In the genomic region with DNA sequence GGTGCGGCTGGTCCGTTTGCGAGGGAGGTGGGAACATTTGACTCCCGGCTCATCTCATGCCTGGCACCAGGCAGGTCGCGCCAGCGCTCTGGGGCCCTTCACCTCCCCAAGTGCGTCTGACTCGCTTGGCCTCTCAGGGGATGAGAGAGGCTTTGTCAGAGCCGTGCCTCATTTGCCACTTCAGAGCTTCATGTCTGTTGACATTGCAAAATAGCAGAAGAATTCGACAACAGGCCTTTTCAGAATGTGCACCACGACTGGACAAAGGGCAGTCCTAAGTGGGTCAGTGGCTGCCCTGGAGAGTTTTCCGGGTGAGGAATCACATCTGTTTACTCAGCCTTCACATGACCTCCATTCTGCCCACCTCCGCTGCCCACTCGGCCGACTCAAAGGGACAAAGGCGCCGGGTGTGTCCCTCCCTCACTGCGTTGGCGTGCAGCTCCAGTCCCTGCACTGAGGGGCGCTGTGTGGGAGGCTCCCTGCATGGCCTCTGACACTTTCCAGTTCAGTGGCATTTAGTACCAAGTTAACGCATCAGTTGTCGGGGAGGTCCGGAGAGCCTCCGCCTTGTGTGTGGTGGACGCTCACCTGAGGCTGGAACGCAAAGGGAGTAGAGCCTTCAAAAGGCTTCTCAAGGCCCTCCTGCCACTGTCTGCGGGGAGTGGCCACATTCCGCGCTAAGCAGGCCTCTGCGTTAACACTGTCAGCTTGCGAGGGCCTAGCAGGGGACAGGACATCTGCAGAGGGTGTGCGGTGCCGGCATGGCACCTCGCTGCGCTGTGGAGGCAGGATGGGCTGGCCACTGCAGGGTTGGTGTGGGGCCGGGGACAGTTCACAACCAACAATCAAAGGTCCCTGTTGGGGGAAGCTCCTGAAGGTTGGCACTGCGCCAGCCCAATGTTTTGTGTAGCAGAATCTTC, we compare ENCODE assay signal across 1 cellular context.
TF ChIP-seq lines count a peak whose summit lies in the region.

No MANE protein-coding gene starts in this region.

TF ChIP-seq in HepG2, 621 proteins besides CTCF, POLR2A, EP300 and RAD21 (continued from another document and continues in another):
- TF ChIP-seq, protein P1, sequence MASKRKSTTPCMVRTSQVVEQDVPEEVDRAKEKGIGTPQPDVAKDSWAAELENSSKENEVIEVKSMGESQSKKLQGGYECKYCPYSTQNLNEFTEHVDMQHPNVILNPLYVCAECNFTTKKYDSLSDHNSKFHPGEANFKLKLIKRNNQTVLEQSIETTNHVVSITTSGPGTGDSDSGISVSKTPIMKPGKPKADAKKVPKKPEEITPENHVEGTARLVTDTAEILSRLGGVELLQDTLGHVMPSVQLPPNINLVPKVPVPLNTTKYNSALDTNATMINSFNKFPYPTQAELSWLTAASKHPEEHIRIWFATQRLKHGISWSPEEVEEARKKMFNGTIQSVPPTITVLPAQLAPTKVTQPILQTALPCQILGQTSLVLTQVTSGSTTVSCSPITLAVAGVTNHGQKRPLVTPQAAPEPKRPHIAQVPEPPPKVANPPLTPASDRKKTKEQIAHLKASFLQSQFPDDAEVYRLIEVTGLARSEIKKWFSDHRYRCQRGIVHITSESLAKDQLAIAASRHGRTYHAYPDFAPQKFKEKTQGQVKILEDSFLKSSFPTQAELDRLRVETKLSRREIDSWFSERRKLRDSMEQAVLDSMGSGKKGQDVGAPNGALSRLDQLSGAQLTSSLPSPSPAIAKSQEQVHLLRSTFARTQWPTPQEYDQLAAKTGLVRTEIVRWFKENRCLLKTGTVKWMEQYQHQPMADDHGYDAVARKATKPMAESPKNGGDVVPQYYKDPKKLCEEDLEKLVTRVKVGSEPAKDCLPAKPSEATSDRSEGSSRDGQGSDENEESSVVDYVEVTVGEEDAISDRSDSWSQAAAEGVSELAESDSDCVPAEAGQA (IDR thresholded peaks at IDR 0.05; ENCODE audit: low read depth) = no peak; the same call in 1 of the 2 replicates
- TF ChIP-seq, protein P1 (CRISPR knock-in tag; IDR thresholded peaks at IDR 0.05; ENCODE audit: borderline replicate concordance) = no peak
- peak; percentile 89 for TF ChIP-seq RCOR2 (CRISPR knock-in tag; IDR thresholded peaks at IDR 0.05)
- TF ChIP-seq ZNF720 (CRISPR knock-in tag; IDR thresholded peaks at IDR 0.05) = no peak
- peak; percentile 80; the same call in 1 of the 2 replicates for TF ChIP-seq NR2C2 (CRISPR knock-in tag; IDR thresholded peaks at IDR 0.05; ENCODE audit: borderline replicate concordance)
- no peak for TF ChIP-seq ZBTB21 (CRISPR knock-in tag; IDR thresholded peaks at IDR 0.05)
- TF ChIP-seq, protein P2, sequence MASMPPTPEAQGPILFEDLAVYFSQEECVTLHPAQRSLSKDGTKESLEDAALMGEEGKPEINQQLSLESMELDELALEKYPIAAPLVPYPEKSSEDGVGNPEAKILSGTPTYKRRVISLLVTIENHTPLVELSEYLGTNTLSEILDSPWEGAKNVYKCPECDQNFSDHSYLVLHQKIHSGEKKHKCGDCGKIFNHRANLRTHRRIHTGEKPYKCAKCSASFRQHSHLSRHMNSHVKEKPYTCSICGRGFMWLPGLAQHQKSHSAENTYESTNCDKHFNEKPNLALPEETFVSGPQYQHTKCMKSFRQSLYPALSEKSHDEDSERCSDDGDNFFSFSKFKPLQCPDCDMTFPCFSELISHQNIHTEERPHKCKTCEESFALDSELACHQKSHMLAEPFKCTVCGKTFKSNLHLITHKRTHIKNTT (CRISPR knock-in tag; IDR thresholded peaks at IDR 0.05) = no peak
- TF ChIP-seq, protein P3, sequence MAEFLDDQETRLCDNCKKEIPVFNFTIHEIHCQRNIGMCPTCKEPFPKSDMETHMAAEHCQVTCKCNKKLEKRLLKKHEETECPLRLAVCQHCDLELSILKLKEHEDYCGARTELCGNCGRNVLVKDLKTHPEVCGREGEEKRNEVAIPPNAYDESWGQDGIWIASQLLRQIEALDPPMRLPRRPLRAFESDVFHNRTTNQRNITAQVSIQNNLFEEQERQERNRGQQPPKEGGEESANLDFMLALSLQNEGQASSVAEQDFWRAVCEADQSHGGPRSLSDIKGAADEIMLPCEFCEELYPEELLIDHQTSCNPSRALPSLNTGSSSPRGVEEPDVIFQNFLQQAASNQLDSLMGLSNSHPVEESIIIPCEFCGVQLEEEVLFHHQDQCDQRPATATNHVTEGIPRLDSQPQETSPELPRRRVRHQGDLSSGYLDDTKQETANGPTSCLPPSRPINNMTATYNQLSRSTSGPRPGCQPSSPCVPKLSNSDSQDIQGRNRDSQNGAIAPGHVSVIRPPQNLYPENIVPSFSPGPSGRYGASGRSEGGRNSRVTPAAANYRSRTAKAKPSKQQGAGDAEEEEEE (CRISPR knock-in tag; IDR thresholded peaks at IDR 0.05; ENCODE audit: borderline replicate concordance) = no peak
- no peak for TF ChIP-seq DNMT1 (CRISPR knock-in tag; IDR thresholded peaks at IDR 0.05)
- TF ChIP-seq HNRNPLL (IDR thresholded peaks at IDR 0.05; ENCODE audit: low read depth, low read length, poor library complexity, severe bottlenecking) = peak; percentile 88
- peak; percentile 52; the same call in 1 of the 2 replicates for TF ChIP-seq EED (CRISPR knock-in tag; IDR thresholded peaks at IDR 0.05)
- TF ChIP-seq JUNB (CRISPR knock-in tag; IDR thresholded peaks at IDR 0.05; ENCODE audit: borderline replicate concordance) = no peak
- TF ChIP-seq, protein P4, sequence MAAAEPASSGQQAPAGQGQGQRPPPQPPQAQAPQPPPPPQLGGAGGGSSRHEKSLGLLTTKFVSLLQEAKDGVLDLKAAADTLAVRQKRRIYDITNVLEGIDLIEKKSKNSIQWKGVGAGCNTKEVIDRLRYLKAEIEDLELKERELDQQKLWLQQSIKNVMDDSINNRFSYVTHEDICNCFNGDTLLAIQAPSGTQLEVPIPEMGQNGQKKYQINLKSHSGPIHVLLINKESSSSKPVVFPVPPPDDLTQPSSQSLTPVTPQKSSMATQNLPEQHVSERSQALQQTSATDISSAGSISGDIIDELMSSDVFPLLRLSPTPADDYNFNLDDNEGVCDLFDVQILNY (CRISPR knock-in tag; conservative IDR thresholded peaks at IDR 0.05) = no peak
- TF ChIP-seq, protein P5, sequence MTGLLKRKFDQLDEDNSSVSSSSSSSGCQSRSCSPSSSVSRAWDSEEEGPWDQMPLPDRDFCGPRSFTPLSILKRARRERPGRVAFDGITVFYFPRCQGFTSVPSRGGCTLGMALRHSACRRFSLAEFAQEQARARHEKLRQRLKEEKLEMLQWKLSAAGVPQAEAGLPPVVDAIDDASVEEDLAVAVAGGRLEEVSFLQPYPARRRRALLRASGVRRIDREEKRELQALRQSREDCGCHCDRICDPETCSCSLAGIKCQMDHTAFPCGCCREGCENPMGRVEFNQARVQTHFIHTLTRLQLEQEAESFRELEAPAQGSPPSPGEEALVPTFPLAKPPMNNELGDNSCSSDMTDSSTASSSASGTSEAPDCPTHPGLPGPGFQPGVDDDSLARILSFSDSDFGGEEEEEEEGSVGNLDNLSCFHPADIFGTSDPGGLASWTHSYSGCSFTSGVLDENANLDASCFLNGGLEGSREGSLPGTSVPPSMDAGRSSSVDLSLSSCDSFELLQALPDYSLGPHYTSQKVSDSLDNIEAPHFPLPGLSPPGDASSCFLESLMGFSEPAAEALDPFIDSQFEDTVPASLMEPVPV (CRISPR knock-in tag; IDR thresholded peaks at IDR 0.05) = no peak
- TF ChIP-seq FLYWCH1 (CRISPR knock-in tag; IDR thresholded peaks at IDR 0.05) = no peak
- TF ChIP-seq ZSCAN12 (CRISPR knock-in tag; IDR thresholded peaks at IDR 0.05) = no peak
- no peak; the same call in 1 of the 2 replicates for TF ChIP-seq ZNF205 (CRISPR knock-in tag; IDR thresholded peaks at IDR 0.05)
- peak; percentile 85 for TF ChIP-seq PPARG (CRISPR knock-in tag; conservative IDR thresholded peaks at IDR 0.05)
- peak; percentile 98 for TF ChIP-seq HMG20A (CRISPR knock-in tag; IDR thresholded peaks at IDR 0.05; ENCODE audit: borderline replicate concordance)
- TF ChIP-seq, protein P6, sequence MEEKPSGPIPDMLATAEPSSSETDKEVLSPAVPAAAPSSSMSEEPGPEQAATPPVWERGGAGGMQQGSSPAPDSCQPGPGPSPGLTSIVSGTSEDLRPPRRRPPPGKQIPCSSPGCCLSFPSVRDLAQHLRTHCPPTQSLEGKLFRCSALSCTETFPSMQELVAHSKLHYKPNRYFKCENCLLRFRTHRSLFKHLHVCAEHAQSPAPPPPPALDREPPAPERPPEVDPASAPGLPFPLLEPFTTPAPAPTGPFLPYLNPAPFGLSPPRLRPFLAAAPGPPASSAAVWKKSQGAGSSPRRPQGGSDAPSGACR (CRISPR knock-in tag; IDR thresholded peaks at IDR 0.05) = peak; percentile 98
- TF ChIP-seq, protein P7, sequence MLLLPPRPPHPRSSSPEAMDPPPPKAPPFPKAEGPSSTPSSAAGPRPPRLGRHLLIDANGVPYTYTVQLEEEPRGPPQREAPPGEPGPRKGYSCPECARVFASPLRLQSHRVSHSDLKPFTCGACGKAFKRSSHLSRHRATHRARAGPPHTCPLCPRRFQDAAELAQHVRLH (CRISPR knock-in tag; IDR thresholded peaks at IDR 0.05; ENCODE audit: borderline replicate concordance, low read depth) = peak; percentile 30; the same call in 1 of the 2 replicates
- TF ChIP-seq, protein P8, sequence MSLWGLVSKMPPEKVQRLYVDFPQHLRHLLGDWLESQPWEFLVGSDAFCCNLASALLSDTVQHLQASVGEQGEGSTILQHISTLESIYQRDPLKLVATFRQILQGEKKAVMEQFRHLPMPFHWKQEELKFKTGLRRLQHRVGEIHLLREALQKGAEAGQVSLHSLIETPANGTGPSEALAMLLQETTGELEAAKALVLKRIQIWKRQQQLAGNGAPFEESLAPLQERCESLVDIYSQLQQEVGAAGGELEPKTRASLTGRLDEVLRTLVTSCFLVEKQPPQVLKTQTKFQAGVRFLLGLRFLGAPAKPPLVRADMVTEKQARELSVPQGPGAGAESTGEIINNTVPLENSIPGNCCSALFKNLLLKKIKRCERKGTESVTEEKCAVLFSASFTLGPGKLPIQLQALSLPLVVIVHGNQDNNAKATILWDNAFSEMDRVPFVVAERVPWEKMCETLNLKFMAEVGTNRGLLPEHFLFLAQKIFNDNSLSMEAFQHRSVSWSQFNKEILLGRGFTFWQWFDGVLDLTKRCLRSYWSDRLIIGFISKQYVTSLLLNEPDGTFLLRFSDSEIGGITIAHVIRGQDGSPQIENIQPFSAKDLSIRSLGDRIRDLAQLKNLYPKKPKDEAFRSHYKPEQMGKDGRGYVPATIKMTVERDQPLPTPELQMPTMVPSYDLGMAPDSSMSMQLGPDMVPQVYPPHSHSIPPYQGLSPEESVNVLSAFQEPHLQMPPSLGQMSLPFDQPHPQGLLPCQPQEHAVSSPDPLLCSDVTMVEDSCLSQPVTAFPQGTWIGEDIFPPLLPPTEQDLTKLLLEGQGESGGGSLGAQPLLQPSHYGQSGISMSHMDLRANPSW (CRISPR knock-in tag; IDR thresholded peaks at IDR 0.05; ENCODE audit: borderline replicate concordance) = peak; percentile 72; the same call in 1 of the 2 replicates
- TF ChIP-seq GZF1 (CRISPR knock-in tag; IDR thresholded peaks at IDR 0.05) = no peak
- TF ChIP-seq ZBTB7B (CRISPR knock-in tag; IDR thresholded peaks at IDR 0.05) = peak; percentile 83
- no peak for TF ChIP-seq ZNF44 (CRISPR knock-in tag; IDR thresholded peaks at IDR 0.05)
- TF ChIP-seq, protein P9, sequence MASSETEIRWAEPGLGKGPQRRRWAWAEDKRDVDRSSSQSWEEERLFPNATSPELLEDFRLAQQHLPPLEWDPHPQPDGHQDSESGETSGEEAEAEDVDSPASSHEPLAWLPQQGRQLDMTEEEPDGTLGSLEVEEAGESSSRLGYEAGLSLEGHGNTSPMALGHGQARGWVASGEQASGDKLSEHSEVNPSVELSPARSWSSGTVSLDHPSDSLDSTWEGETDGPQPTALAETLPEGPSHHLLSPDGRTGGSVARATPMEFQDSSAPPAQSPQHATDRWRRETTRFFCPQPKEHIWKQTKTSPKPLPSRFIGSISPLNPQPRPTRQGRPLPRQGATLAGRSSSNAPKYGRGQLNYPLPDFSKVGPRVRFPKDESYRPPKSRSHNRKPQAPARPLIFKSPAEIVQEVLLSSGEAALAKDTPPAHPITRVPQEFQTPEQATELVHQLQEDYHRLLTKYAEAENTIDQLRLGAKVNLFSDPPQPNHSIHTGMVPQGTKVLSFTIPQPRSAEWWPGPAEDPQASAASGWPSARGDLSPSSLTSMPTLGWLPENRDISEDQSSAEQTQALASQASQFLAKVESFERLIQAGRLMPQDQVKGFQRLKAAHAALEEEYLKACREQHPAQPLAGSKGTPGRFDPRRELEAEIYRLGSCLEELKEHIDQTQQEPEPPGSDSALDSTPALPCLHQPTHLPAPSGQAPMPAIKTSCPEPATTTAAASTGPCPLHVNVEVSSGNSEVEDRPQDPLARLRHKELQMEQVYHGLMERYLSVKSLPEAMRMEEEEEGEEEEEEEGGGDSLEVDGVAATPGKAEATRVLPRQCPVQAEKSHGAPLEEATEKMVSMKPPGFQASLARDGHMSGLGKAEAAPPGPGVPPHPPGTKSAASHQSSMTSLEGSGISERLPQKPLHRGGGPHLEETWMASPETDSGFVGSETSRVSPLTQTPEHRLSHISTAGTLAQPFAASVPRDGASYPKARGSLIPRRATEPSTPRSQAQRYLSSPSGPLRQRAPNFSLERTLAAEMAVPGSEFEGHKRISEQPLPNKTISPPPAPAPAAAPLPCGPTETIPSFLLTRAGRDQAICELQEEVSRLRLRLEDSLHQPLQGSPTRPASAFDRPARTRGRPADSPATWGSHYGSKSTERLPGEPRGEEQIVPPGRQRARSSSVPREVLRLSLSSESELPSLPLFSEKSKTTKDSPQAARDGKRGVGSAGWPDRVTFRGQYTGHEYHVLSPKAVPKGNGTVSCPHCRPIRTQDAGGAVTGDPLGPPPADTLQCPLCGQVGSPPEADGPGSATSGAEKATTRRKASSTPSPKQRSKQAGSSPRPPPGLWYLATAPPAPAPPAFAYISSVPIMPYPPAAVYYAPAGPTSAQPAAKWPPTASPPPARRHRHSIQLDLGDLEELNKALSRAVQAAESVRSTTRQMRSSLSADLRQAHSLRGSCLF (CRISPR knock-in tag; IDR thresholded peaks at IDR 0.05; ENCODE audit: borderline replicate concordance) = no peak
- TF ChIP-seq KMT2A (CRISPR knock-in tag; IDR thresholded peaks at IDR 0.05) = no peak
- TF ChIP-seq, protein P10, sequence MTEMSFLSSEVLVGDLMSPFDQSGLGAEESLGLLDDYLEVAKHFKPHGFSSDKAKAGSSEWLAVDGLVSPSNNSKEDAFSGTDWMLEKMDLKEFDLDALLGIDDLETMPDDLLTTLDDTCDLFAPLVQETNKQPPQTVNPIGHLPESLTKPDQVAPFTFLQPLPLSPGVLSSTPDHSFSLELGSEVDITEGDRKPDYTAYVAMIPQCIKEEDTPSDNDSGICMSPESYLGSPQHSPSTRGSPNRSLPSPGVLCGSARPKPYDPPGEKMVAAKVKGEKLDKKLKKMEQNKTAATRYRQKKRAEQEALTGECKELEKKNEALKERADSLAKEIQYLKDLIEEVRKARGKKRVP (CRISPR knock-in tag; IDR thresholded peaks at IDR 0.05) = no peak
- TF ChIP-seq NFIC (IDR thresholded peaks at IDR 0.05; ENCODE audit: low read length) = no peak
- TF ChIP-seq HES4 (CRISPR knock-in tag; IDR thresholded peaks at IDR 0.05; ENCODE audit: borderline replicate concordance) = peak; percentile 71; the same call in 1 of the 2 replicates
